In the genomic region with DNA sequence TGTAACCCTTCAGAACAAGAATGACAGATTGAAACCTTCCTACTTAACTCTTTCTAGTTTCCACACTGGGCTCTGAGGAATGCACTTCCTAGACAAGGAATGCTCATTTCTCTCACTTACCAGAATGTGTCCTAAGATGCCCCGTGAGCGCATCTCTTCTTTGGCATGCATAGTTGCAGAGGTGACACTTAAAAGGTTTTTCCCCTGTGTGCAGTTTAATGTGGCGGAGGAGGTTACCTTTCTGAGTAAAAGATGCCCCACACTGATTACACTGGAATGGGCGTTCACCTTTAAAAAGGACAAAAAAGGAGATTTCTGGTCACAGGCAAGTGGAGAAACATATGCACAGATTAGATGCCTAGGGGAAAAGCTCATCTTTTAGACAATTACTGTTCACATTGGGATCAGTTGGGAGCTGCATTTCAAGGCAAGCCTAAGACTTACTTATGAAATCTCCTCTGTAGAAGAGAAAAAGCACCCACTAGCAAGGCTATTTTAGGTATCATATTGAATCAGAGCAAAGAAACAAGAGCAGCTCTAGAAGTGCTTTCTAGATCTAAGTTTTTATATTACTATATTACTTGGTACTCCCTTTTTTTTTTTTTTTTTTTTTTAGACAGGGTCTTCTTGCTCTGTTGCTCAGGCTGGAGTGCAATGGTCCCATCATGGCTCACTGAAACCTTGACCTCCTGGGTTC, we compare ENCODE assay signal across 13 cellular contexts. TPM values are rescaled to one million over a fixed set of nuclear protein-coding genes. Genes with fewer than 3 reads are reported as not detected.
DNase-seq lines count a peak whose midpoint lies in the region; ATAC-seq and TF ChIP-seq lines count a peak whose summit lies in the region.
"Had no signal": no experiment of that assay in that cellular context is flagged by ENCODE, and none has a peak within 500 bp of the region (broad histone marks: within the 10 kb centered on the region; RNA-seq: fewer than 3 reads in every experiment).

No MANE protein-coding gene starts in this region.

- no peaks in the 10 kb centered on the region for H3K27me3 ChIP-seq in Caco-2 (replicated peaks; ENCODE audit: control insufficient read depth, insufficient read depth, low read length)
- H3K27me3 ChIP-seq in tibial nerve = peaks cover 0 to 27% of the 10 kb centered on the region in 2 donors
- H3K27me3 ChIP-seq: upper lobe of left lung had no signal

- H3K4me1 ChIP-seq in Caco-2 (no peaks in the 10 kb centered on the region), tibial nerve (no peaks in the 10 kb centered on the region)
- H3K4me1 ChIP-seq: upper lobe of left lung had no signal

- ATAC-seq in activated T-cell treated with anti-CD3 and anti-CD28 coated beads, Interleukin-2, amount 50 U/mL, for 4 hours = peak; percentile 83 to 84

- CTCF ChIA-PET in Caco-2 (lab: Charles Lee) = no interaction called here

- H3K4me3 ChIP-seq in Caco-2 (ENCODE audit: low read depth, low read length) (no peak overlapping the region), tibial nerve (no peak overlapping the region)
- H3K4me3 ChIP-seq: upper lobe of left lung had no signal

- no peaks in the 10 kb centered on the region for H3K27me3 Mint-ChIP-seq in activated T-cell treated with anti-CD3 and anti-CD28 coated beads, Interleukin-2, amount 50 U/mL, for 4 hours (ENCODE audit: low read depth)
- H3K27me3 Mint-ChIP-seq in nephron progenitor cell (ENCODE audit: low read depth, poor library complexity) = peaks cover 23% of the 10 kb centered on the region
- H3K27me3 Mint-ChIP-seq in type B pancreatic cell = peaks cover 8% of the 10 kb centered on the region
- H3K27me3 Mint-ChIP-seq in Caco-2 (ENCODE audit: insufficient read depth, unreplicated experiment) = no peaks in the 10 kb centered on the region

- TF ChIP-seq POLR2A in tibial nerve (IDR thresholded peaks at IDR 0.05) = no peak

- TF ChIP-seq CTCF in nephron progenitor cell (IDR thresholded peaks at IDR 0.05) (no peak), type B pancreatic cell (conservative IDR thresholded peaks at IDR 0.05) (no peak), Caco-2 (IDR thresholded peaks at IDR 0.05; ENCODE audit: insufficient read depth in 1 of 2, low read depth in 1 of 2, low read length in 1 of 2, severe bottlenecking in 1 of 2, unreplicated experiment in 1 of 2) (no peak), tibial nerve (IDR thresholded peaks at IDR 0.05) (no peak)

- peaks cover 73% of the 10 kb centered on the region for H3K4me1 Mint-ChIP-seq in activated T-cell treated with anti-CD3 and anti-CD28 coated beads, Interleukin-2, amount 50 U/mL, for 4 hours (ENCODE audit: low read depth)
- H3K4me1 Mint-ChIP-seq in nephron progenitor cell (peaks cover 28% of the 10 kb centered on the region), type B pancreatic cell (ENCODE audit: unreplicated experiment) (peaks cover 8% of the 10 kb centered on the region), Caco-2 (ENCODE audit: low read depth, unreplicated experiment) (no peaks in the 10 kb centered on the region)

- H3K27ac Mint-ChIP-seq in nephron progenitor cell (no peak overlapping the region), type B pancreatic cell (peak overlapping the region; percentile 46), Caco-2 (ENCODE audit: unreplicated experiment) (no peak overlapping the region)
- H3K27ac Mint-ChIP-seq: progenitor cell of endocrine pancreas had no signal

- H3K36me3 ChIP-seq in Caco-2 (ENCODE audit: control insufficient read depth, insufficient read depth, low read length) = no peaks in the 10 kb centered on the region
- no peaks in the 10 kb centered on the region for H3K36me3 ChIP-seq in tibial nerve
- H3K36me3 ChIP-seq: upper lobe of left lung had no signal

- intact Hi-C loops in Caco-2 (cut with micrococcal nuclease; ENCODE audit: unreplicated experiment) = no loop called here

- peaks cover 37% of the 10 kb centered on the region for H3K36me3 Mint-ChIP-seq in activated T-cell treated with anti-CD3 and anti-CD28 coated beads, Interleukin-2, amount 50 U/mL, for 4 hours (ENCODE audit: insufficient read depth)
- H3K36me3 Mint-ChIP-seq in nephron progenitor cell (ENCODE audit: low read depth) = no peaks in the 10 kb centered on the region
- H3K36me3 Mint-ChIP-seq in type B pancreatic cell = no peaks in the 10 kb centered on the region
- H3K36me3 Mint-ChIP-seq in Caco-2 (ENCODE audit: insufficient read depth, unreplicated experiment) = no peaks in the 10 kb centered on the region

- H3K9me3 ChIP-seq in Caco-2 = no peaks in the 10 kb centered on the region
- no peaks in the 10 kb centered on the region for H3K9me3 ChIP-seq in tibial nerve
- H3K9me3 ChIP-seq: upper lobe of left lung had no signal

- POLR2A ChIA-PET in Caco-2 (lab: Charles Lee) = no interaction called here

- no peak for TF ChIP-seq EP300 in tibial nerve (IDR thresholded peaks at IDR 0.05)

- WGBS in tibial nerve, 2 donors = 56 to 73% methylated on average over 4 of the region's 4 CpGs

- BruUV-seq in Caco-2 (replicated peaks; lab: Mats Ljungman, UMichigan) = no TSS peak

- H3K27ac ChIP-seq in tibial nerve = no peak overlapping the region
- H3K27ac ChIP-seq: upper lobe of left lung had no signal

- H3K9me3 Mint-ChIP-seq in activated T-cell treated with anti-CD3 and anti-CD28 coated beads, Interleukin-2, amount 50 U/mL, for 4 hours = no peaks in the 10 kb centered on the region
- no peaks in the 10 kb centered on the region for H3K9me3 Mint-ChIP-seq in nephron progenitor cell
- no peaks in the 10 kb centered on the region for H3K9me3 Mint-ChIP-seq in type B pancreatic cell
- no peaks in the 10 kb centered on the region for H3K9me3 Mint-ChIP-seq in Caco-2 (ENCODE audit: unreplicated experiment)

- peak overlapping the region; percentile 27 for H3K4me3 Mint-ChIP-seq in activated T-cell treated with anti-CD3 and anti-CD28 coated beads, Interleukin-2, amount 50 U/mL, for 4 hours
- H3K4me3 Mint-ChIP-seq in nephron progenitor cell = peak overlapping the region; percentile 10
- no peak overlapping the region for H3K4me3 Mint-ChIP-seq in type B pancreatic cell
- no peak overlapping the region for H3K4me3 Mint-ChIP-seq in Caco-2 (ENCODE audit: unreplicated experiment)

- DNase-seq in activated effector memory CD4-positive, alpha-beta T cell treated with anti-CD3 and anti-CD28 coated beads, Interleukin-2, amount 50 U/mL, for 16 hours = peak; percentile 75
- no peak for DNase-seq in activated effector memory CD4-positive, alpha-beta T cell treated with Interleukin-2 at 50 U/mL for 16 hours
- DNase-seq in activated T-cell treated with anti-CD3 and anti-CD28 coated beads, Interleukin-2, amount 50 U/mL, for 4 hours = no peak
- DNase-seq in nephron progenitor cell = no peak
- no peak for DNase-seq in type B pancreatic cell (ENCODE audit: extremely low spot score, unreplicated experiment)
- DNase-seq in Caco-2 = no peak
- DNase-seq in middle frontal gyrus (ENCODE audit: extremely low spot score, low spot score) = no peak
- no peak for DNase-seq in tibial nerve (ENCODE audit: low spot score in 2 of 2)
- DNase-seq: MV-4-11, NCI-H446 treated with DMSO at 0.1 percent for 48 hours, SHP77, upper lobe of left lung had no signal

RNA-seq across cellular contexts. Expression of gene GRB7, which starts 53.7 kb away (rescaled TPM):
- total RNA-seq in activated T-cell treated with anti-CD3 and anti-CD28 coated beads, Interleukin-2, amount 50 U/mL, for 4 hours = under 1 TPM; 0.43 to 0.73 (median 0.47) TPM
- total RNA-seq in type B pancreatic cell (ENCODE audit: low replicate concordance) (31.8 and 73.9 TPM in 2 replicates), Caco-2 (2022) (83.3 and 98.6 TPM in 2 replicates), tibial nerve (under 1 TPM in 3 of 4 donors, not detected in 1; 0.21 to 0.39 (median 0.30) TPM)

Comparison
In these comparisons a context has a peak if more than half of its experiments do, and no peak if none do; other contexts are left out.
1. H3K4me3 Mint-ChIP-seq: peak in activated T-cell treated with anti-CD3 and anti-CD28 coated beads, Interleukin-2, amount 50 U/mL, for 4 hours (single experiment) and nephron progenitor cell (single experiment); none in type B pancreatic cell (single experiment) and Caco-2 (single experiment).
2. RNA of gene GRB7, which starts 53.7 kb away (total RNA-seq): 83.3 to 98.6 TPM in Caco-2 and 31.8 to 73.9 TPM in type B pancreatic cell; 0.43 to 0.73 TPM in activated T-cell treated with anti-CD3 and anti-CD28 coated beads, Interleukin-2, amount 50 U/mL, for 4 hours and 0.21 to 0.39 TPM in tibial nerve; every median in the first group is over 10 times any median in the second.